In genomic region chr13:110565296-110565695, GRCh38 we compare ENCODE assay signal across 16 cellular contexts. TPM values are rescaled to one million over a fixed set of nuclear protein-coding genes. Genes with fewer than 3 reads are reported as not detected.
DNase-seq lines count a peak whose midpoint lies in the region; ATAC-seq and TF ChIP-seq lines count a peak whose summit lies in the region.
"Had no signal": no experiment of that assay in that cellular context is flagged by ENCODE, and none has a peak within 500 bp of the region (broad histone marks: within the 10 kb centered on the region; RNA-seq: fewer than 3 reads in every experiment).

No MANE protein-coding gene starts in this region.

- no peak overlapping the region for H3K4me3 ChIP-seq in HEK293 (ENCODE audit: low read depth, low read length)
- no peak overlapping the region for H3K4me3 ChIP-seq in brain microvascular endothelial cell (ENCODE audit: low read depth, low read length)
- H3K4me3 ChIP-seq: heart left ventricle, transverse colon had no signal

- in situ Hi-C loops in brain microvascular endothelial cell (cut with HindIII; ENCODE audit: low pct_ligation_motif_present, low sequenced_read_pairs) = no loop called here

- no peaks in the 10 kb centered on the region for H3K27me3 ChIP-seq in CD4-positive, alpha-beta T cell (ENCODE audit: control insufficient read depth, insufficient read depth, low read length)
- H3K27me3 ChIP-seq in brain microvascular endothelial cell (replicated peaks) = no peaks in the 10 kb centered on the region
- H3K27me3 ChIP-seq: heart left ventricle, transverse colon had no signal

- H3K9me3 ChIP-seq in CD4-positive, alpha-beta T cell (ENCODE audit: control insufficient read depth, low read length) = no peaks in the 10 kb centered on the region
- H3K9me3 ChIP-seq in HEK293 (ENCODE audit: control insufficient read depth, insufficient read depth, low read depth, low read length) = no peaks in the 10 kb centered on the region
- H3K9me3 ChIP-seq: heart left ventricle, transverse colon had no signal

- ATAC-seq in CD4-positive, alpha-beta T cell (ENCODE audit: poor library complexity) = no peak
- ATAC-seq in GM21619 (IDR thresholded peaks at IDR 0.05; ENCODE audit: unreplicated experiment) (no peak), HG03571 (IDR thresholded peaks at IDR 0.05; ENCODE audit: unreplicated experiment) (no peak)
- ATAC-seq: heart left ventricle, left lobe of liver had no signal

- H3K27ac Mint-ChIP-seq in CD4-positive, alpha-beta T cell = no peak overlapping the region
- H3K27ac Mint-ChIP-seq: activated B cell treated with CpG ODN at 0.5 μM for 24 hours; activated naive CD4-positive, alpha-beta T cell treated with anti-CD3 and anti-CD28 coated beads for 36 hours had no signal

- H3K27me3 Mint-ChIP-seq in CD4-positive, alpha-beta T cell = peaks cover 9% of the 10 kb centered on the region

- H3K4me1 ChIP-seq in HEK293 (ENCODE audit: control insufficient read depth, insufficient read depth, low read length) = peaks cover 6% of the 10 kb centered on the region; the same call in 1 of the 2 replicates

- no peak for DNase-seq in CD4-positive, alpha-beta T cell
- DNase-seq in left kidney (ENCODE audit: low read depth, low spot score) (peak; percentile 91), brain microvascular endothelial cell (no peak), GM20000 (ENCODE audit: low spot score) (no peak)
- DNase-seq: activated B cell treated with CpG ODN at 0.5 μM for 24 hours; activated naive CD4-positive, alpha-beta T cell treated with anti-CD3 and anti-CD28 coated beads for 36 hours; heart left ventricle; stimulated activated CD4-positive, alpha-beta T cell treated with anti-CD3 and anti-CD28 coated beads, Interleukin-1b, Interleukin-23, amount 100 ng/mL, for 48 hours; stimulated activated CD8-positive, alpha-beta memory T cell treated with anti-CD3 and anti-CD28 coated beads, Interleukin-4, amount 100 ng/mL, for 48 hours; transverse colon had no signal

- POLR2A ChIA-PET in CD4-positive, alpha-beta T cell (lab: Charles Lee) = no interaction called here
- POLR2A ChIA-PET in HEK293 (lab: Yijun Ruan, JAX) = no interaction called here

- no peak for TF ChIP-seq CTCF in CD4-positive, alpha-beta T cell (IDR thresholded peaks at IDR 0.05)
- TF ChIP-seq CTCF in HEK293 (tag by site-specific recombination; IDR thresholded peaks at IDR 0.05) (no peak), VCaP (conservative IDR thresholded peaks at IDR 0.05) (peak; percentile 92), brain microvascular endothelial cell (IDR thresholded peaks at IDR 0.05; ENCODE audit: low read depth, low read length, missing control alignments) (no peak), GM20000 (IDR thresholded peaks at IDR 0.05; ENCODE audit: extremely low read depth, missing control alignments) (no peak)

- intact Hi-C loops in CD4-positive, alpha-beta T cell (cut with DNase I, micrococcal nuclease) = loop anchor here in 1 of 2 experiments (10.0 kb wide), 2 partner anchors 110 to 350 kb away; partner anchors contain the start of gene ANKRD10

- H3K36me3 ChIP-seq in HEK293 (ENCODE audit: control insufficient read depth in 2 of 2, insufficient read depth in 1 of 2, low read length in 2 of 2) (no peaks in the 10 kb centered on the region), brain microvascular endothelial cell (replicated peaks) (no peaks in the 10 kb centered on the region)
- H3K36me3 ChIP-seq: transverse colon had no signal

- peak overlapping the region; percentile 17 for H3K4me3 Mint-ChIP-seq in CD4-positive, alpha-beta T cell
- H3K4me3 Mint-ChIP-seq: activated B cell treated with CpG ODN at 0.5 μM for 24 hours; activated naive CD4-positive, alpha-beta T cell treated with anti-CD3 and anti-CD28 coated beads for 36 hours had no signal

- peaks cover 40% of the 10 kb centered on the region for H3K4me1 Mint-ChIP-seq in CD4-positive, alpha-beta T cell (ENCODE audit: low read depth)

- H3K9me3 Mint-ChIP-seq in CD4-positive, alpha-beta T cell = no peaks in the 10 kb centered on the region
- H3K9me3 Mint-ChIP-seq: activated B cell treated with CpG ODN at 0.5 μM for 24 hours; activated naive CD4-positive, alpha-beta T cell treated with anti-CD3 and anti-CD28 coated beads for 36 hours had no signal

- no peak overlapping the region for H3K27ac ChIP-seq in CD4-positive, alpha-beta T cell (ENCODE audit: low read depth, low read length)
- H3K27ac ChIP-seq in HEK293 (ENCODE audit: extremely low read depth, low read depth, low read length) (no peak overlapping the region), VCaP (peak overlapping the region; percentile 0; the same call in 1 of the 2 replicates), brain microvascular endothelial cell (no peak overlapping the region)
- H3K27ac ChIP-seq: heart left ventricle, KMS-11, transverse colon had no signal

- CTCF ChIA-PET in CD4-positive, alpha-beta T cell (lab: Charles Lee) = no interaction called here
- CTCF ChIA-PET in HEK293 (lab: Yijun Ruan, JAX) = no interaction called here

- peaks cover 5% of the 10 kb centered on the region for H3K36me3 Mint-ChIP-seq in CD4-positive, alpha-beta T cell (ENCODE audit: low read depth)

TF ChIP-seq in HEK293, 187 proteins besides CTCF, POLR2A, EP300 and RAD21 (continues in another document):
- TF ChIP-seq OSR2 (tag by site-specific recombination; IDR thresholded peaks at IDR 0.05) = peak; percentile 54; the same call in 1 of the 2 replicates
- TF ChIP-seq ZNF610 (tag by site-specific recombination; IDR thresholded peaks at IDR 0.05; ENCODE audit: borderline replicate concordance) = peak; percentile 21; the same call in 1 of the 2 replicates
- no peak for TF ChIP-seq ZNF169 (tag by site-specific recombination; IDR thresholded peaks at IDR 0.05)
- TF ChIP-seq BCL11B (tag by site-specific recombination; IDR thresholded peaks at IDR 0.05; ENCODE audit: low read depth) = peak; percentile 63; the same call in 1 of the 2 replicates
- TF ChIP-seq FEZF1 (tag by site-specific recombination; IDR thresholded peaks at IDR 0.05) = peak; percentile 27; the same call in 1 of the 2 replicates
- 0 out of 2 replicates have a peak, but pooled peaks have one; percentile 57 for TF ChIP-seq SP7 (tag by site-specific recombination; IDR thresholded peaks at IDR 0.05)
- peak; percentile 46; the same call in 1 of the 2 replicates for TF ChIP-seq WT1 (tag by site-specific recombination; IDR thresholded peaks at IDR 0.05)
- no peak for TF ChIP-seq ZNF302 (tag by site-specific recombination; IDR thresholded peaks at IDR 0.05; ENCODE audit: low read depth)
- TF ChIP-seq ZBTB10 (tag by site-specific recombination; IDR thresholded peaks at IDR 0.05) = no peak
- TF ChIP-seq PRDM6 (tag by site-specific recombination; IDR thresholded peaks at IDR 0.05) = peak; percentile 81
- TF ChIP-seq ZNF112 (tag by site-specific recombination; IDR thresholded peaks at IDR 0.05) = no peak
- 0 out of 2 replicates have a peak, but pooled peaks have one; percentile 25 for TF ChIP-seq ZSCAN30 (tag by site-specific recombination; IDR thresholded peaks at IDR 0.05)
- TF ChIP-seq ZNF561 (tag by site-specific recombination; IDR thresholded peaks at IDR 0.05; ENCODE audit: borderline replicate concordance) = 0 out of 2 replicates have a peak, but pooled peaks have one; percentile 35

RNA-seq across cellular contexts. Expression of gene RAB20, which starts 3.8 kb away (rescaled TPM):
- 1 to 10 TPM in 1 of 2 experiments, under 1 TPM in 1; 0.89 to 1.4 TPM for total RNA-seq in CD4-positive, alpha-beta T cell

RNA-seq across cellular contexts. Expression of gene NAXD, which starts 50.0 kb away (rescaled TPM):
- total RNA-seq in CD4-positive, alpha-beta T cell = 10 to 100 TPM; 17.4 to 17.8 TPM
